14 cellular contexts compared by ENCODE assay signal in the genomic region with DNA sequence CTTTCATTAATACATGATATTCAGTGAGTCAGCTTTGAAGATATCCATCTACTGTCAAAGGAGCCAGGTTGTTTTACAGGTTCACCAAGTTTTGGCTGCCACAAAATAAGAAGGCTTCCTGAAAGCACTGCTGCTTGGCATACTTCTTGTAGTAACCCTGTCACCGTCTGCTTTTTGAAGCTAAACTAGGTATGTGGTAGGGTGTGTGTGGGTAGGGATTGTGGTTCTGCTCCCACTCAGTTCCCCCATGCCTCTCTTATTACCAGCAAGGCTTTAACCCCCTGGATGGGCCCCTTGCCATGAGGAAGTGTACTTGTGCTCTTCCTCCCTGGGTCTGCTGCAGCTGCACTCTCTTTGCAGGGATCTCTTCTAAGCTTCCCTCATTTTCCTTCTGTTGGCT.
DNase-seq lines count a peak whose midpoint lies in the region; ATAC-seq, FAIRE-seq and TF ChIP-seq lines count a peak whose summit lies in the region.
"Had no signal": no experiment of that assay in that cellular context is flagged by ENCODE, and none has a peak within 500 bp of the region (broad histone marks: within the 10 kb centered on the region; RNA-seq: fewer than 3 reads in every experiment).

No MANE protein-coding gene starts in this region.

- H3K36me3 ChIP-seq in mammary epithelial cell (ENCODE audit: insufficient read depth, low read length) (no peaks in the 10 kb centered on the region), neural progenitor cell (no peaks in the 10 kb centered on the region), kidney (ENCODE audit: control insufficient read depth in 1 of 2, insufficient read depth in 2 of 2, low read length in 2 of 2) (no peaks in the 10 kb centered on the region)
- H3K36me3 ChIP-seq: HAP-1 had no signal

- H3K79me2 ChIP-seq in mammary epithelial cell (ENCODE audit: insufficient read depth, low read length) (no peaks in the 10 kb centered on the region), neural progenitor cell (ENCODE audit: low read depth) (no peaks in the 10 kb centered on the region)

- WGBS in mammary epithelial cell (ENCODE audit: low coverage, missing lambda C conversion rate) = no CpG with 5 or more reads among the region's 1 CpG

- intact Hi-C loops in mammary epithelial cell (cut with micrococcal nuclease) (no loop called here), kidney (cut with DNase I) (no loop called here), Right ventricle myocardium superior (cut with DNase I) (no loop called here)

- no peaks in the 10 kb centered on the region for H3K9me3 Mint-ChIP-seq in neural progenitor cell

- FAIRE-seq in GM12892 (lab: Jason Lieb, UNC) (peak; percentile 5), kidney (lab: Jason Lieb, UNC) (no peak)

- no peaks in the 10 kb centered on the region for H3K9me3 ChIP-seq in mammary epithelial cell (replicated peaks; ENCODE audit: insufficient read depth, low read length)
- H3K9me3 ChIP-seq in neural progenitor cell (ENCODE audit: low read depth) = no peaks in the 10 kb centered on the region
- H3K9me3 ChIP-seq in kidney (ENCODE audit: control insufficient read depth in 1 of 2, low read length in 2 of 2) = no peaks in the 10 kb centered on the region
- H3K9me3 ChIP-seq: HAP-1 had no signal

- H3K36me3 Mint-ChIP-seq in neural progenitor cell = no peaks in the 10 kb centered on the region

- no peaks in the 10 kb centered on the region for H3F3A ChIP-seq in neural progenitor cell (ENCODE audit: low read depth)

- DNase-seq in GM12892 (ENCODE audit: insufficient read length) = no peak
- DNase-seq in NCI-H2196 treated with DMSO at 0.1 percent for 48 hours (lab: John Stamatoyannopoulos, UW; ENCODE audit: unreplicated experiment) = peak; percentile 1
- peak; percentile 85 for DNase-seq in mammary epithelial cell
- DNase-seq in neural progenitor cell (ENCODE audit: low spot score) = peak; percentile 10
- no peak for DNase-seq in kidney
- no peak for DNase-seq in GM19238 (ENCODE audit: insufficient read length, low spot score)
- DNase-seq in Right ventricle myocardium superior = no peak
- DNase-seq: activated gamma-delta T cell treated with Interleukin-2 at 50 U/mL for 16 hours; cortex of kidney; DMS79; naive thymus-derived CD4-positive, alpha-beta T cell; stimulated activated CD4-positive, alpha-beta T cell treated with anti-CD3 and anti-CD28 coated beads, Interleukin-12 subunit alpha, Interleukin-12 subunit beta, amount 100 ng/mL, for 4 hours had no signal

- H2AFZ ChIP-seq in mammary epithelial cell (ENCODE audit: low read depth, low read length) (peak overlapping the region; percentile 66), neural progenitor cell (replicated peaks) (peak overlapping the region; percentile 7)

- H3K27ac ChIP-seq in mammary epithelial cell (ENCODE audit: insufficient read depth, low read depth, low read length) (no peak overlapping the region), neural progenitor cell (no peak overlapping the region), kidney (ENCODE audit: low read depth in 2 of 2, low read length in 2 of 2) (no peak overlapping the region)

- H3K4me2 ChIP-seq in mammary epithelial cell (ENCODE audit: insufficient read depth, low read depth, low read length) (peak overlapping the region; percentile 37), neural progenitor cell (no peak overlapping the region)

- no peaks in the 10 kb centered on the region for H3K27me3 ChIP-seq in mammary epithelial cell (ENCODE audit: insufficient read depth, low read length)
- H3K27me3 ChIP-seq in neural progenitor cell = no peaks in the 10 kb centered on the region

- no peaks in the 10 kb centered on the region for H3K4me1 Mint-ChIP-seq in neural progenitor cell
- H3K4me1 Mint-ChIP-seq: naive thymus-derived CD4-positive, alpha-beta T cell had no signal

- BruUV-seq in mammary epithelial cell (replicated peaks; lab: Mats Ljungman, UMichigan) = no TSS peak

- H4K20me1 ChIP-seq in mammary epithelial cell (ENCODE audit: insufficient read depth, low read length) = no peaks in the 10 kb centered on the region
- no peaks in the 10 kb centered on the region for H4K20me1 ChIP-seq in neural progenitor cell (ENCODE audit: low read depth)

- no peak overlapping the region for H3K27ac Mint-ChIP-seq in neural progenitor cell

- in situ Hi-C loops in mammary epithelial cell (cut with MboI; ENCODE audit: low sequenced_read_pairs in 2 of 2) = no loop called here

- TF ChIP-seq CTCF in mammary epithelial cell (conservative IDR thresholded peaks at IDR 0.05 in 1 of 2, IDR thresholded peaks at IDR 0.05 in 1 of 2; ENCODE audit: extremely low read depth in 1 of 2, insufficient read depth in 1 of 2, low read depth in 1 of 2, low read length in 2 of 2) = no peak
- TF ChIP-seq CTCF in neural progenitor cell (IDR thresholded peaks at IDR 0.05) = no peak
- TF ChIP-seq CTCF in kidney (IDR thresholded peaks at IDR 0.05; ENCODE audit: borderline replicate concordance, extremely low read depth, insufficient read depth) = no peak

- no peak overlapping the region for H3K4me3 ChIP-seq in mammary epithelial cell (replicated peaks in 1 of 3; ENCODE audit: insufficient read depth in 1 of 3, low read depth in 2 of 3, low read length in 3 of 3)
- H3K4me3 ChIP-seq in neural progenitor cell = no peak overlapping the region
- H3K4me3 ChIP-seq in kidney (ENCODE audit: low read length in 2 of 2) = no peak overlapping the region
- H3K4me3 ChIP-seq: HAP-1 had no signal

- H3K4me1 ChIP-seq in mammary epithelial cell (ENCODE audit: insufficient read depth, low read length) = peaks cover 19% of the 10 kb centered on the region
- H3K4me1 ChIP-seq in neural progenitor cell = no peaks in the 10 kb centered on the region
- H3K4me1 ChIP-seq in kidney (ENCODE audit: control insufficient read depth in 1 of 2, insufficient read depth in 1 of 2, low read depth in 1 of 2, low read length in 2 of 2) = no peaks in the 10 kb centered on the region
- H3K4me1 ChIP-seq: HAP-1 had no signal

- TF ChIP-seq POLR2A in GM12892 (IDR thresholded peaks at IDR 0.05; ENCODE audit: low read depth, low read length) = no peak

- CTCF ChIA-PET in mammary epithelial cell (lab: Charles Lee; ENCODE audit: low non-redundant PET) = no interaction called here

- H3K9ac ChIP-seq in mammary epithelial cell (ENCODE audit: insufficient read depth, low read length) (no peak overlapping the region), neural progenitor cell (no peak overlapping the region), kidney (ENCODE audit: low read length in 2 of 2) (no peak overlapping the region)

- no peak overlapping the region for H3K4me3 Mint-ChIP-seq in neural progenitor cell
- H3K4me3 Mint-ChIP-seq: naive thymus-derived CD4-positive, alpha-beta T cell had no signal

- dilution Hi-C loops in mammary epithelial cell (cut with HindIII; ENCODE audit: low sequenced_read_pairs) = no loop called here

- ATAC-seq in Right ventricle myocardium superior (ENCODE audit: poor library complexity) (no peak), HG02759 (IDR thresholded peaks at IDR 0.05; ENCODE audit: unreplicated experiment) (no peak)
- ATAC-seq: naive thymus-derived CD4-positive, alpha-beta T cell had no signal

- H3K27me3 Mint-ChIP-seq in neural progenitor cell (ENCODE audit: insufficient read depth, low read depth) = no peaks in the 10 kb centered on the region

Comparison
In these comparisons a context has a peak if more than half of its experiments do, and no peak if none do; other contexts are left out.
1. DNase-seq: peak in NCI-H2196 treated with DMSO at 0.1 percent for 48 hours (single experiment), mammary epithelial cell (single experiment) and neural progenitor cell (single experiment); none in GM12892 (single experiment), kidney (single experiment), GM19238 (single experiment) and Right ventricle myocardium superior (single experiment).